9 cellular contexts compared by ENCODE assay signal in the genomic region with DNA sequence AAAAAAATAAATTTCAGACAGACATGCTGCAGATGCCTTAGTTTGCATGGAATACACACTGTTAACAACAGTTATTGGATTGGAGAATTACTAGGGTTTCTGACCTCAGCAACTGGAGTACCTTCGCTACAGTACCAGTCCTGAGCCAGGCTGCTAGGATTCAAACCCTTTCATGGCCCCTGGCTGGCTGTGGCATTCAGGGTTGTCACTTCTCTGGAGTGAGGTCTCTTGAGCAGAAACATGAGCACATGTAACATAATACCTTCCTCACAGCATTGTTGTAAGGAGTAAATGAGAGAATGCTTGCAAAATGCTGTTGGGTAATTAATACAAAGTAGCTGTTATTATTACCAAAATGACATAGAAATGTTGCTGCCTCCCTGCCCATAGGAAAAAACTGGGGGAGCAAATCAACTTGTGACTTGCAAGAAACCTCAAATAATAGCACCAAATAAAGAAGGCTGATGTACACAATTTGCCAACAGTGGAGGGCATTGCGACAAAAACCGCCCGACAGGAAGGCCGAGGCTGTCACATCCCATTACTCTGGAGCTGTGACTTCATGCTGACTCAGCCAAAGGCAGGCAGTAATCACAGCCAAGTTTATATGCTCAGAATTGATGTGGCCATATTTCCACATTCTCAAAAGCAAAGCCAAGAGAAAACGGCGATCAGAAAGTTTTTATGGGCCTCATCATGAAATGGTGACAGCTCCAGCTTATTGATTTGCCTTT.
DNase-seq lines count a peak whose midpoint lies in the region; ATAC-seq, FAIRE-seq and TF ChIP-seq lines count a peak whose summit lies in the region.
"Had no signal": no experiment of that assay in that cellular context is flagged by ENCODE, and none has a peak within 500 bp of the region (broad histone marks: within the 10 kb centered on the region; RNA-seq: fewer than 3 reads in every experiment).

No MANE protein-coding gene starts in this region.

- peak overlapping the region in 1 of 2 experiments; percentile 55; a peak in 3 of 6 replicates for H3K27ac ChIP-seq in A549

- H3K4me3 ChIP-seq in A549: no peak overlapping the region
- H3K4me3 ChIP-seq in foreskin fibroblast (ENCODE audit: low read depth in 1 of 2, low read length in 2 of 2): no peak overlapping the region

- no peak for FAIRE-seq in A549 (lab: Jason Lieb, UNC)

- TF ChIP-seq RAD21 in A549 (conservative IDR thresholded peaks at IDR 0.05 in 1 of 2, IDR thresholded peaks at IDR 0.05 in 1 of 2): no peak

- TF ChIP-seq EP300 in A549 (IDR thresholded peaks at IDR 0.05): no peak

- no peak for ATAC-seq in A549
- ATAC-seq: naive thymus-derived CD8-positive, alpha-beta T cell had no signal

- H3K4me2 ChIP-seq in A549: peak overlapping the region; percentile 39; the same call in 2 of the 3 replicates

- TF ChIP-seq CTCF in A549 (IDR thresholded peaks at IDR 0.05) (no peak), foreskin fibroblast (IDR thresholded peaks at IDR 0.05; ENCODE audit: low read depth, low read length) (no peak)

- no peaks in the 10 kb centered on the region for H3K9me3 ChIP-seq in A549

- H3K4me1 ChIP-seq in A549: peaks cover 8% of the 10 kb centered on the region; the same call in 1 of the 3 replicates

- CTCF ChIA-PET in A549 (lab: Yijun Ruan, JAX): interaction anchor here (1.0 to 1.2 kb wide), 2 partner anchors 12 to 14 kb away, joined by 3 to 5 read pairs; no protein-coding TSS in a partner anchor
- CTCF ChIA-PET in HEK293T (lab: Yijun Ruan, JAX): no interaction called here

- POLR2A ChIA-PET in A549 (lab: Yijun Ruan, JAX): no interaction called here
- POLR2A ChIA-PET in HEK293T (lab: Yijun Ruan, JAX): no interaction called here

- DNase-seq in A549 (ENCODE audit: low read depth in 1 of 2, low spot score in 1 of 2): peak in 1 of 2 experiments; percentile 26
- DNase-seq in HEK293T (ENCODE audit: extremely low spot score): peak; percentile 20
- peak; percentile 63 for DNase-seq in SK-N-DZ (ENCODE audit: low spot score)
- peak; percentile 90 to 94 for DNase-seq in foreskin fibroblast
- DNase-seq in stimulated activated CD8-positive, alpha-beta memory T cell treated with anti-CD3 and anti-CD28 coated beads, Interleukin-4, amount 100 ng/mL, for 48 hours: no peak
- no peak for DNase-seq in HuH-7.5 (ENCODE audit: low spot score)
- no peak for DNase-seq in stimulated activated CD4-positive, alpha-beta T cell treated with anti-CD3 and anti-CD28 coated beads, Interleukin-1b, Interleukin-23, amount 100 ng/mL, for 48 hours
- DNase-seq in anterior cingulate cortex (lab: John Stamatoyannopoulos, UW): no peak
- DNase-seq: naive thymus-derived CD8-positive, alpha-beta T cell had no signal

- no peak for TF ChIP-seq POLR2A in A549 (IDR thresholded peaks at IDR 0.05; ENCODE audit: low read length)

- WGBS in A549 (ENCODE audit: missing lambda C conversion rate): 61% methylated on average over 7 of the region's 7 CpGs

TF ChIP-seq in A549, 52 proteins besides CTCF, POLR2A, EP300 and RAD21:
- no peak for TF ChIP-seq RARB (CRISPR knock-in tag; IDR thresholded peaks at IDR 0.05)
- peak; percentile 92 for TF ChIP-seq MAFK (IDR thresholded peaks at IDR 0.05; ENCODE audit: partially characterized antibody)
- no peak for TF ChIP-seq POLR2AphosphoS2 (conservative IDR thresholded peaks at IDR 0.05; ENCODE audit: low read length)
- TF ChIP-seq, protein P1, sequence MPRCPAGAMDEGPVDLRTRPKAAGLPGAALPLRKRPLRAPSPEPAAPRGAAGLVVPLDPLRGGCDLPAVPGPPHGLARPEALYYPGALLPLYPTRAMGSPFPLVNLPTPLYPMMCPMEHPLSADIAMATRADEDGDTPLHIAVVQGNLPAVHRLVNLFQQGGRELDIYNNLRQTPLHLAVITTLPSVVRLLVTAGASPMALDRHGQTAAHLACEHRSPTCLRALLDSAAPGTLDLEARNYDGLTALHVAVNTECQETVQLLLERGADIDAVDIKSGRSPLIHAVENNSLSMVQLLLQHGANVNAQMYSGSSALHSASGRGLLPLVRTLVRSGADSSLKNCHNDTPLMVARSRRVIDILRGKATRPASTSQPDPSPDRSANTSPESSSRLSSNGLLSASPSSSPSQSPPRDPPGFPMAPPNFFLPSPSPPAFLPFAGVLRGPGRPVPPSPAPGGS (IDR thresholded peaks at IDR 0.05): no peak
- no peak for TF ChIP-seq ZFP36 (IDR thresholded peaks at IDR 0.05; ENCODE audit: borderline replicate concordance, partially characterized antibody)

TF ChIP-seq in HEK293T, 16 proteins besides CTCF, POLR2A, EP300 and RAD21:
- no peak for TF ChIP-seq ELF4 (IDR thresholded peaks at IDR 0.05)
- TF ChIP-seq ARNT (IDR thresholded peaks at IDR 0.05): no peak
- TF ChIP-seq CTBP1 (IDR thresholded peaks at IDR 0.05; ENCODE audit: borderline replicate concordance): no peak
- no peak for TF ChIP-seq SUZ12 (IDR thresholded peaks at IDR 0.05)
- no peak for TF ChIP-seq TARDBP (IDR thresholded peaks at IDR 0.05)
- TF ChIP-seq FOXA1 (IDR thresholded peaks at IDR 0.05): no peak
- TF ChIP-seq ZNF384 (IDR thresholded peaks at IDR 0.05): no peak

Comparison
In these comparisons a context has a peak if more than half of its experiments do, and no peak if none do; other contexts are left out.
1. DNase-seq: peak in HEK293T (single experiment), SK-N-DZ (single experiment) and foreskin fibroblast (2 of 2); none in stimulated activated CD8-positive, alpha-beta memory T cell treated with anti-CD3 and anti-CD28 coated beads, Interleukin-4, amount 100 ng/mL, for 48 hours (single experiment), HuH-7.5 (single experiment), stimulated activated CD4-positive, alpha-beta T cell treated with anti-CD3 and anti-CD28 coated beads, Interleukin-1b, Interleukin-23, amount 100 ng/mL, for 48 hours (single experiment) and anterior cingulate cortex (0 of 58).